8 cellular contexts compared by ENCODE assay signal in the genomic region with DNA sequence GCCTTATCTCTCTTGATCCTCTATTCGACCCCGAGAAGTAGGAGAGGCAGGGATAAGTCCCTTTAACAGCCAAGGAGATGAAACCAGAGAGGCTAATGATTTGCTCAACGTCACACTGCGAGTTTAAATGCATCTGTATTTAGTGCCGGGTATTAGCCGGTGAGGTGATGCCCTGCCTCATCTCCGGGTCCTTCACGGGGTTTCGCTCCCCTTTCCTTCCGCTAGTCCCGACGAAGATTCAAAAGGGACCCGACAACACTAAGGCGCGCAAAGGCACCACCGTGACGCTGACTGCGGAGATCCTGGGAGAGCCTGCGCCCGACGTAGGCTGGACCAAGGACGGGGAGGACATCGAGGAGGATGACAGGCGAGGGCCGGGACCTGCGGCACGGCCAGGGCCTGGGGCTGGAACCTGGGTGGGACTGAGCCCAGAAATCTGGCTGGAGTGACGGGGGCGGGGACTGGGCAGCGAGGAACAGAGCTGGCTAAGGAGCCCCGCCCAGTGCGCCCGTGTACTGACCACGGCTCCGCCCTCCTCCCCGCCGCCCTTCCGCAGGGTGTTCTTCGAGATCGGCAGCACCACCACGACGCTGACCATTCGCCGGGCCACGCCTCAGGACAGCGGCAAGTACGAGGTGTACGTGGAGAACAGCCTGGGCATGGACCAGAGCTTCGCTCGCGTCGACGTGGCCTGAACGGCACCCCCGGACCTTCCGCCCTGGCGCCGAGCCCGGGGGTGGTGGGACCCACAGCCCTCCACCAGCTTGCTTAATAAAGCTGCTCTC. TPM values are rescaled to one million over a fixed set of nuclear protein-coding genes. Genes with fewer than 3 reads are reported as not detected.
DNase-seq lines count a peak whose midpoint lies in the region; ATAC-seq, FAIRE-seq and TF ChIP-seq lines count a peak whose summit lies in the region.

No MANE protein-coding gene starts in this region.

- H3K27ac ChIP-seq in caudate nucleus (ENCODE audit: low read depth, low read length) (peak overlapping the region; percentile 84), keratinocyte (ENCODE audit: control insufficient read depth, insufficient read depth, low read length) (no peak overlapping the region), smooth muscle cell (ENCODE audit: low read depth) (peak overlapping the region; percentile 73)

- H3K4me1 ChIP-seq in keratinocyte (ENCODE audit: control insufficient read depth, extremely low read depth, insufficient read depth, low read length) = peaks cover 15% of the 10 kb centered on the region
- peaks cover 13% of the 10 kb centered on the region for H3K4me1 ChIP-seq in smooth muscle cell (ENCODE audit: low read depth)

- H3K9me3 ChIP-seq in keratinocyte (ENCODE audit: control insufficient read depth, low read depth, low read length) (no peaks in the 10 kb centered on the region), smooth muscle cell (replicated peaks; ENCODE audit: low read depth) (no peaks in the 10 kb centered on the region)

- peak; percentile 29 for DNase-seq in stimulated activated CD4-positive, alpha-beta T cell treated with anti-CD3 and anti-CD28 coated beads, Interleukin-4, amount 100 ng/mL, for 1 hour
- DNase-seq in stimulated activated CD4-positive, alpha-beta T cell treated with anti-CD3 and anti-CD28 coated beads, Interleukin-4, amount 100 ng/mL, for 4 hours = no peak
- DNase-seq in SHP77 treated with DMSO at 0.1 percent for 48 hours (lab: John Stamatoyannopoulos, UW) (peak; percentile 30), caudate nucleus (lab: John Stamatoyannopoulos, UW) (peak in 13 of 61 donors; percentile 7 to 71 (median 27)), keratinocyte (ENCODE audit: low read depth, low spot score) (no peak), smooth muscle cell (lab: John Stamatoyannopoulos, UW; ENCODE audit: unreplicated experiment) (peak; percentile 72)

- H2AFZ ChIP-seq in keratinocyte (ENCODE audit: control insufficient read depth, low read length) (peak overlapping the region; percentile 85), smooth muscle cell (ENCODE audit: low read depth) (peak overlapping the region; percentile 67)

- no peaks in the 10 kb centered on the region for H3K9me1 ChIP-seq in keratinocyte (ENCODE audit: control insufficient read depth, extremely low read depth, insufficient read depth, low read length)

- H3K4me3 ChIP-seq in keratinocyte (ENCODE audit: control insufficient read depth in 2 of 3, extremely low read depth in 1 of 3, insufficient read depth in 2 of 3, low read depth in 1 of 3, low read length in 3 of 3) (peak overlapping the region; percentile 62 to 83 (median 80)), smooth muscle cell (peak overlapping the region; percentile 73)

- dilution Hi-C loops in keratinocyte (cut with MboI; ENCODE audit: extremely low pct_ligation_motif_present, low sequenced_read_pairs) = no loop called here

- FAIRE-seq in keratinocyte (lab: Jason Lieb, UNC) = no peak

- no peaks in the 10 kb centered on the region for H3K36me3 ChIP-seq in keratinocyte (ENCODE audit: control insufficient read depth in 2 of 2, extremely low read depth in 1 of 2, insufficient read depth in 2 of 2, low read length in 2 of 2)
- no peaks in the 10 kb centered on the region for H3K36me3 ChIP-seq in smooth muscle cell (ENCODE audit: low read depth)

- H3K79me2 ChIP-seq in keratinocyte (ENCODE audit: control insufficient read depth, insufficient read depth, low read length) (peaks cover 7% of the 10 kb centered on the region), smooth muscle cell (ENCODE audit: low read depth) (peaks cover 4% of the 10 kb centered on the region)

- WGBS in smooth muscle cell (ENCODE audit: low lambda C conversion rate) = 6% methylated on average over 59 of the region's 59 CpGs

- no peaks in the 10 kb centered on the region for H3F3A ChIP-seq in smooth muscle cell (ENCODE audit: low read depth)

- TF ChIP-seq CTCF in keratinocyte (optimal IDR thresholded peaks at IDR 0.05 in 1 of 3, IDR thresholded peaks at IDR 0.05 in 1 of 3, conservative IDR thresholded peaks at IDR 0.05 in 1 of 3; ENCODE audit: extremely low read depth in 1 of 3, insufficient read depth in 2 of 3, low read length in 3 of 3) (no peak), smooth muscle cell (IDR thresholded peaks at IDR 0.05; ENCODE audit: borderline replicate concordance, insufficient read depth, poor library complexity, severe bottlenecking) (no peak)

- H3K9ac ChIP-seq in keratinocyte (ENCODE audit: control insufficient read depth, extremely low read depth, insufficient read depth, low read length) (peak overlapping the region; percentile 89), smooth muscle cell (ENCODE audit: low read depth) (no peak overlapping the region)

- H3K27me3 ChIP-seq in keratinocyte (ENCODE audit: control insufficient read depth, extremely low read depth, insufficient read depth, low read length) = peaks cover 50% of the 10 kb centered on the region
- H3K27me3 ChIP-seq in smooth muscle cell (ENCODE audit: low read depth) = peaks cover 16% of the 10 kb centered on the region

- H3K4me2 ChIP-seq in keratinocyte (ENCODE audit: control insufficient read depth, extremely low read depth, insufficient read depth, low read depth, low read length) (peak overlapping the region; percentile 98), smooth muscle cell (peak overlapping the region; percentile 89)

- ATAC-seq in HG03175 (IDR thresholded peaks at IDR 0.05; ENCODE audit: unreplicated experiment) (peak; percentile 11), GM19467 (IDR thresholded peaks at IDR 0.05; ENCODE audit: unreplicated experiment) (no peak)

- H4K20me1 ChIP-seq in keratinocyte (ENCODE audit: control insufficient read depth, extremely low read depth, insufficient read depth, low read length) = peaks cover 3% of the 10 kb centered on the region
- H4K20me1 ChIP-seq in smooth muscle cell (ENCODE audit: low read depth) = no peaks in the 10 kb centered on the region

RNA-seq across cellular contexts. Expression of a gene that starts 1.0 kb away (rescaled TPM):
- 50.6 to 63.4 TPM (median 57.6 TPM) in 3 replicates for polyA plus RNA-seq in keratinocyte
- 4.1 TPM for polyA plus RNA-seq in keratinocyte (2011; ENCODE audit: low read depth)
- polyA plus RNA-seq in keratinocyte (2011; cell fraction: cytosol; rRNA removed) = 50.5 and 53.2 TPM in 2 replicates
- 64.4 and 79.0 TPM in 2 replicates for polyA plus RNA-seq in keratinocyte (2011; cell fraction: nucleus; rRNA removed)
- polyA plus RNA-seq in keratinocyte (2012; ENCODE audit: low replicate concordance) = 25.4 and 39.5 TPM in 2 replicates
- polyA minus RNA-seq in keratinocyte = 66.2 to 112 TPM (median 83.0 TPM) in 3 replicates
- 50.5 TPM for polyA minus RNA-seq in keratinocyte (2011; cell fraction: cytosol; rRNA and poly(A)+ RNA removed)
- 23.8 and 26.3 TPM in 2 replicates for polyA minus RNA-seq in keratinocyte (2011; cell fraction: nucleus; rRNA and poly(A)+ RNA removed)
- total RNA-seq in smooth muscle cell = 52.2 and 59.3 TPM in 2 replicates
- polyA plus RNA-seq in smooth muscle cell = 77.8 and 81.7 TPM in 2 replicates

RNA-seq across cellular contexts. Expression of a gene that starts 16.6 kb away (rescaled TPM):
- not detected in 3 replicates for polyA plus RNA-seq in keratinocyte
- polyA plus RNA-seq in keratinocyte (2011; ENCODE audit: low read depth) = not detected
- not detected in 2 replicates for polyA plus RNA-seq in keratinocyte (2011; cell fraction: cytosol; rRNA removed)
- polyA plus RNA-seq in keratinocyte (2011; cell fraction: nucleus; rRNA removed) = 0.05 TPM in 1 of 2 replicates, not detected in the other
- polyA plus RNA-seq in keratinocyte (2012; ENCODE audit: low replicate concordance) = 0.11 TPM in 1 of 2 replicates, not detected in the other
- not detected in 3 replicates for polyA minus RNA-seq in keratinocyte
- polyA minus RNA-seq in keratinocyte (2011; cell fraction: cytosol; rRNA and poly(A)+ RNA removed) = not detected
- polyA minus RNA-seq in keratinocyte (2011; cell fraction: nucleus; rRNA and poly(A)+ RNA removed) = not detected in 2 replicates
- 0.49 TPM in 1 of 2 replicates, not detected in the other for total RNA-seq in smooth muscle cell
- 0.32 and 1.7 TPM in 2 replicates for polyA plus RNA-seq in smooth muscle cell

RNA-seq across cellular contexts. Expression of a gene that starts 45.9 kb away (rescaled TPM):
- polyA plus RNA-seq in keratinocyte (24.4 to 63.7 TPM (median 50.9 TPM) in 3 replicates), smooth muscle cell (319 and 344 TPM in 2 replicates)
- 12.2 TPM for polyA plus RNA-seq in keratinocyte (2011; ENCODE audit: low read depth)
- 23.4 and 59.7 TPM in 2 replicates for polyA plus RNA-seq in keratinocyte (2011; cell fraction: cytosol; rRNA removed)
- 82.1 and 134 TPM in 2 replicates for polyA plus RNA-seq in keratinocyte (2011; cell fraction: nucleus; rRNA removed)
- polyA plus RNA-seq in keratinocyte (2012; ENCODE audit: low replicate concordance) = 67.0 and 81.8 TPM in 2 replicates
- polyA minus RNA-seq in keratinocyte = 24.4 to 61.4 TPM (median 36.5 TPM) in 3 replicates
- polyA minus RNA-seq in keratinocyte (2011; cell fraction: cytosol; rRNA and poly(A)+ RNA removed) = 159 TPM
- 132 and 181 TPM in 2 replicates for polyA minus RNA-seq in keratinocyte (2011; cell fraction: nucleus; rRNA and poly(A)+ RNA removed)
- 141 and 156 TPM in 2 replicates for total RNA-seq in smooth muscle cell

RNA-seq across cellular contexts. Expression of a gene that starts 46.1 kb away (rescaled TPM):
- polyA plus RNA-seq in keratinocyte (0.81 to 1.5 TPM (median 0.82 TPM) in 3 replicates), smooth muscle cell (3.3 and 8.5 TPM in 2 replicates)
- not detected for polyA plus RNA-seq in keratinocyte (2011; ENCODE audit: low read depth)
- polyA plus RNA-seq in keratinocyte (2011; cell fraction: cytosol; rRNA removed) = 0.32 and 0.44 TPM in 2 replicates
- 10.9 and 11.5 TPM in 2 replicates for polyA plus RNA-seq in keratinocyte (2011; cell fraction: nucleus; rRNA removed)
- polyA plus RNA-seq in keratinocyte (2012; ENCODE audit: low replicate concordance) = 0.61 and 0.83 TPM in 2 replicates
- 0.13 to 1.1 TPM (median 0.26 TPM) in 3 replicates for polyA minus RNA-seq in keratinocyte
- polyA minus RNA-seq in keratinocyte (2011; cell fraction: cytosol; rRNA and poly(A)+ RNA removed) = not detected
- 0.42 and 0.70 TPM in 2 replicates for polyA minus RNA-seq in keratinocyte (2011; cell fraction: nucleus; rRNA and poly(A)+ RNA removed)
- 3.3 and 6.9 TPM in 2 replicates for total RNA-seq in smooth muscle cell

Comparison
In these comparisons a context has a peak if more than half of its experiments do, and no peak if none do; other contexts are left out.
1. DNase-seq: peak in stimulated activated CD4-positive, alpha-beta T cell treated with anti-CD3 and anti-CD28 coated beads, Interleukin-4, amount 100 ng/mL, for 1 hour (single experiment), SHP77 treated with DMSO at 0.1 percent for 48 hours (single experiment) and smooth muscle cell (single experiment); none in stimulated activated CD4-positive, alpha-beta T cell treated with anti-CD3 and anti-CD28 coated beads, Interleukin-4, amount 100 ng/mL, for 4 hours (0 of 2) and keratinocyte (single experiment).